In the genomic region with DNA sequence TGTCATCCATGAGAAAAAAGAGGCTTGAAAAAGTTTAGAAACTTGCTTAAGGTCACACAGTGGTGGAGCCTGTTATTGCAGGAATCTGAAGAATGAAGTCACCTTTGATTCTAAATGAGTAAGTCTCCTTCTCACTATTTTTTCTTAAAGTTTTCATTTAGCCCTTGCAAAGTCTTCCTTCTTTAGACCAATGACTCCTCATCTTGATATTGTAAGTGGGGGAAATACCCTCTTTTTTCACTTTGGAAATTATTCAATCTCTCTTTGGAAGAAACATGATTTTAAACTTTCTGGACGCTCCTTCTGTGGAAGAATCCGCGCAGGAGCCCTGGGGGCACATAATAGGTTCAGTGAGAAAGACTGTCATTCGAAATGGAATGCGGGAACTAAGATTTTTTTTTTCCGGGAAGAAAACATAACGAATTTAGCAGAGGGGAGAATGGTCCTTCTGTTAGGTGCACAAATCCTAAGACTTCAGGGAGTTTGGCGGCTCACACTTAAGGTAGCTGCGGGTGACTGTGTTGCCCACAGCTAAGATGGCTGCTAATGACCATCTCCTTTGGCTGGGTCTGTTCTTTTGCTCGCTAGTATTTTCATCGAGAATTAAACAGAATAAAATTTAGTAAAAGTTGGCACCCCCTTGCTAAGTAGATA, we compare ENCODE assay signal across 1 cellular context.
A peak's percentile ranks its signal among the peaks of the same experiment; 100 is the strongest.
TF ChIP-seq lines count a peak whose summit lies in the region.

No MANE protein-coding gene starts in this region.

TF ChIP-seq in K562, 482 proteins besides CTCF, POLR2A, EP300 and RAD21 (continued from another document):
- TF ChIP-seq GABPA (tag; conservative IDR thresholded peaks at IDR 0.05; ENCODE audit: low read depth) (peak; percentile 49; the same call in 1 of the 2 replicates), FOXK2 (conservative IDR thresholded peaks at IDR 0.05 in 1 of 2, IDR thresholded peaks at IDR 0.05 in 1 of 2; ENCODE audit: low read depth in 2 of 2) (no peak), C11orf30 (IDR thresholded peaks at IDR 0.05; ENCODE audit: low read depth) (no peak), FIP1L1 (IDR thresholded peaks at IDR 0.05; ENCODE audit: low read depth, low read length, poor library complexity, severe bottlenecking) (no peak), ZZZ3 (IDR thresholded peaks at IDR 0.05) (no peak), COPS2 (conservative IDR thresholded peaks at IDR 0.05) (no peak), TRIM28 (IDR thresholded peaks at IDR 0.05) (no peak), HSF4 (CRISPR knock-in tag; IDR thresholded peaks at IDR 0.05; ENCODE audit: borderline replicate concordance) (no peak), RFX7 (CRISPR knock-in tag; IDR thresholded peaks at IDR 0.05) (no peak), SMAD4 (CRISPR knock-in tag; conservative IDR thresholded peaks at IDR 0.05) (no peak; the same call in 1 of the 2 replicates), ZNF668 (CRISPR knock-in tag; IDR thresholded peaks at IDR 0.05) (no peak), FOSL1 (tag; conservative IDR thresholded peaks at IDR 0.05) (0 out of 2 replicates have a peak, but pooled peaks have one; percentile 11), ZNF76 (CRISPR knock-in tag; IDR thresholded peaks at IDR 0.05; ENCODE audit: borderline replicate concordance) (no peak), MCM5 (IDR thresholded peaks at IDR 0.05; ENCODE audit: low read depth) (no peak), ZKSCAN8 (CRISPR knock-in tag; IDR thresholded peaks at IDR 0.05) (0 out of 2 replicates have a peak, but pooled peaks have one; percentile 42), FOXJ2 (tag; IDR thresholded peaks at IDR 0.05) (no peak), ZNF165 (CRISPR knock-in tag; IDR thresholded peaks at IDR 0.05; ENCODE audit: borderline replicate concordance) (no peak), ZNF133 (CRISPR knock-in tag; IDR thresholded peaks at IDR 0.05) (no peak)
- TF ChIP-seq, protein P1, sequence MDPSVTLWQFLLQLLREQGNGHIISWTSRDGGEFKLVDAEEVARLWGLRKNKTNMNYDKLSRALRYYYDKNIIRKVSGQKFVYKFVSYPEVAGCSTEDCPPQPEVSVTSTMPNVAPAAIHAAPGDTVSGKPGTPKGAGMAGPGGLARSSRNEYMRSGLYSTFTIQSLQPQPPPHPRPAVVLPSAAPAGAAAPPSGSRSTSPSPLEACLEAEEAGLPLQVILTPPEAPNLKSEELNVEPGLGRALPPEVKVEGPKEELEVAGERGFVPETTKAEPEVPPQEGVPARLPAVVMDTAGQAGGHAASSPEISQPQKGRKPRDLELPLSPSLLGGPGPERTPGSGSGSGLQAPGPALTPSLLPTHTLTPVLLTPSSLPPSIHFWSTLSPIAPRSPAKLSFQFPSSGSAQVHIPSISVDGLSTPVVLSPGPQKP (CRISPR knock-in tag; IDR thresholded peaks at IDR 0.05): no peak
- TF ChIP-seq, protein P2, sequence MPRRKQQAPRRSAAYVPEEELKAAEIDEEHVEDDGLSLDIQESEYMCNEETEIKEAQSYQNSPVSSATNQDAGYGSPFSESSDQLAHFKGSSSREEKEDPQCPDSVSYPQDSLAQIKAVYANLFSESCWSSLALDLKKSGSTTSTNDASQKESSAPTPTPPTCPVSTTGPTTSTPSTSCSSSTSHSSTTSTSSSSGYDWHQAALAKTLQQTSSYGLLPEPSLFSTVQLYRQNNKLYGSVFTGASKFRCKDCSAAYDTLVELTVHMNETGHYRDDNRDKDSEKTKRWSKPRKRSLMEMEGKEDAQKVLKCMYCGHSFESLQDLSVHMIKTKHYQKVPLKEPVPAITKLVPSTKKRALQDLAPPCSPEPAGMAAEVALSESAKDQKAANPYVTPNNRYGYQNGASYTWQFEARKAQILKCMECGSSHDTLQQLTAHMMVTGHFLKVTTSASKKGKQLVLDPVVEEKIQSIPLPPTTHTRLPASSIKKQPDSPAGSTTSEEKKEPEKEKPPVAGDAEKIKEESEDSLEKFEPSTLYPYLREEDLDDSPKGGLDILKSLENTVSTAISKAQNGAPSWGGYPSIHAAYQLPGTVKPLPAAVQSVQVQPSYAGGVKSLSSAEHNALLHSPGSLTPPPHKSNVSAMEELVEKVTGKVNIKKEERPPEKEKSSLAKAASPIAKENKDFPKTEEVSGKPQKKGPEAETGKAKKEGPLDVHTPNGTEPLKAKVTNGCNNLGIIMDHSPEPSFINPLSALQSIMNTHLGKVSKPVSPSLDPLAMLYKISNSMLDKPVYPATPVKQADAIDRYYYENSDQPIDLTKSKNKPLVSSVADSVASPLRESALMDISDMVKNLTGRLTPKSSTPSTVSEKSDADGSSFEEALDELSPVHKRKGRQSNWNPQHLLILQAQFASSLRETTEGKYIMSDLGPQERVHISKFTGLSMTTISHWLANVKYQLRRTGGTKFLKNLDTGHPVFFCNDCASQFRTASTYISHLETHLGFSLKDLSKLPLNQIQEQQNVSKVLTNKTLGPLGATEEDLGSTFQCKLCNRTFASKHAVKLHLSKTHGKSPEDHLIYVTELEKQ (CRISPR knock-in tag; IDR thresholded peaks at IDR 0.05): no peak
- TF ChIP-seq, protein P3, sequence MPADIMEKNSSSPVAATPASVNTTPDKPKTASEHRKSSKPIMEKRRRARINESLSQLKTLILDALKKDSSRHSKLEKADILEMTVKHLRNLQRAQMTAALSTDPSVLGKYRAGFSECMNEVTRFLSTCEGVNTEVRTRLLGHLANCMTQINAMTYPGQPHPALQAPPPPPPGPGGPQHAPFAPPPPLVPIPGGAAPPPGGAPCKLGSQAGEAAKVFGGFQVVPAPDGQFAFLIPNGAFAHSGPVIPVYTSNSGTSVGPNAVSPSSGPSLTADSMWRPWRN (IDR thresholded peaks at IDR 0.05; ENCODE audit: low read depth): no peak
- TF ChIP-seq, protein P4, sequence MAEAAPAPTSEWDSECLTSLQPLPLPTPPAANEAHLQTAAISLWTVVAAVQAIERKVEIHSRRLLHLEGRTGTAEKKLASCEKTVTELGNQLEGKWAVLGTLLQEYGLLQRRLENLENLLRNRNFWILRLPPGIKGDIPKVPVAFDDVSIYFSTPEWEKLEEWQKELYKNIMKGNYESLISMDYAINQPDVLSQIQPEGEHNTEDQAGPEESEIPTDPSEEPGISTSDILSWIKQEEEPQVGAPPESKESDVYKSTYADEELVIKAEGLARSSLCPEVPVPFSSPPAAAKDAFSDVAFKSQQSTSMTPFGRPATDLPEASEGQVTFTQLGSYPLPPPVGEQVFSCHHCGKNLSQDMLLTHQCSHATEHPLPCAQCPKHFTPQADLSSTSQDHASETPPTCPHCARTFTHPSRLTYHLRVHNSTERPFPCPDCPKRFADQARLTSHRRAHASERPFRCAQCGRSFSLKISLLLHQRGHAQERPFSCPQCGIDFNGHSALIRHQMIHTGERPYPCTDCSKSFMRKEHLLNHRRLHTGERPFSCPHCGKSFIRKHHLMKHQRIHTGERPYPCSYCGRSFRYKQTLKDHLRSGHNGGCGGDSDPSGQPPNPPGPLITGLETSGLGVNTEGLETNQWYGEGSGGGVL (CRISPR knock-in tag; IDR thresholded peaks at IDR 0.05): no peak
TF ChIP-seq in K562: peak in this region for 4.
